Comparison of ENCODE assay signal across 1 cellular context in genomic region chr21:33554982-33555344, GRCh38.
TF ChIP-seq lines count a peak whose summit lies in the region.

No MANE protein-coding gene starts in this region.

TF ChIP-seq in K562, 482 proteins besides CTCF, POLR2A, EP300 and RAD21:
- TF ChIP-seq ZBTB33 (CRISPR knock-in tag; IDR thresholded peaks at IDR 0.05), result peak; percentile 79; the same call in 1 of the 2 replicates
- no peak for TF ChIP-seq HMG20B (CRISPR knock-in tag; IDR thresholded peaks at IDR 0.05)
- TF ChIP-seq POLR2G (IDR thresholded peaks at IDR 0.05; ENCODE audit: low read depth, low read length), result peak; percentile 65
- peak; percentile 42; the same call in 1 of the 2 replicates for TF ChIP-seq RBFOX2 (IDR thresholded peaks at IDR 0.05; ENCODE audit: low read depth, low read length)
